In genomic region chr1:2830761-2831425, GRCh38 we compare ENCODE assay signal across 8 cellular contexts.
"Had no signal": no experiment of that assay in that cellular context is flagged by ENCODE, and none has a peak within 500 bp of the region (broad histone marks: within the 10 kb centered on the region; RNA-seq: fewer than 3 reads in every experiment).

No MANE protein-coding gene starts in this region.

- H3K27ac ChIP-seq: GM23248 had no signal

- H2AFZ ChIP-seq: GM23248 had no signal

- H3K9me3 ChIP-seq: HAP-1 had no signal

- H3K4me1 ChIP-seq: HAP-1 had no signal

- ATAC-seq: HCT116 had no signal

- H3K36me3 ChIP-seq: HAP-1 had no signal

- H3K9ac ChIP-seq: GM23248 had no signal

- FAIRE-seq: HTR-8/SVneo had no signal

- H3K4me3 ChIP-seq: GM23248, HAP-1 had no signal

- DNase-seq: GM23248, GOT3, H7, HFFc6, IMR-90 had no signal
